ENCODE assay signal across 1 cellular context in the genomic region with DNA sequence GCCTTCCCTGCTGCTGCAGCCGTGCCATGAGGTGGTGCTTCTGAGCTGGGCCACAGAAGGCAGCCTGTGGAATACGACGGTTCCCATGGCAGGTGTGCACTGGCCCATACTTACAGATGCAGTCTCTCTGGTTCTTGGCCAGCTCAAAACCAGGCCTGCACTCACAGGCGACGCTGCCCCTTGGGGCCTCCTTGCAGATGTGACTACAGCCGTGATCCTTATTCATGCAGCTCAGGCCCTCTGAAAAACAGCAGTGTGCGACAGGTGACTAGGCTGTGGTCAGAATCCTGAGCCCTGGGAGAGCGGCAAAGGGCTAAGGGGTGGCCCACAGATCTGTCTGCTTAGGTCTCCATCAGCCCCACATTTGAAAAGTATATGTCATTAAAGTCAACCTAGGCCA.
TF ChIP-seq lines count a peak whose summit lies in the region.

No MANE protein-coding gene starts in this region.

TF ChIP-seq in HepG2, 621 proteins besides CTCF, POLR2A, EP300 and RAD21 (continued from another document):
- TF ChIP-seq, protein P1, sequence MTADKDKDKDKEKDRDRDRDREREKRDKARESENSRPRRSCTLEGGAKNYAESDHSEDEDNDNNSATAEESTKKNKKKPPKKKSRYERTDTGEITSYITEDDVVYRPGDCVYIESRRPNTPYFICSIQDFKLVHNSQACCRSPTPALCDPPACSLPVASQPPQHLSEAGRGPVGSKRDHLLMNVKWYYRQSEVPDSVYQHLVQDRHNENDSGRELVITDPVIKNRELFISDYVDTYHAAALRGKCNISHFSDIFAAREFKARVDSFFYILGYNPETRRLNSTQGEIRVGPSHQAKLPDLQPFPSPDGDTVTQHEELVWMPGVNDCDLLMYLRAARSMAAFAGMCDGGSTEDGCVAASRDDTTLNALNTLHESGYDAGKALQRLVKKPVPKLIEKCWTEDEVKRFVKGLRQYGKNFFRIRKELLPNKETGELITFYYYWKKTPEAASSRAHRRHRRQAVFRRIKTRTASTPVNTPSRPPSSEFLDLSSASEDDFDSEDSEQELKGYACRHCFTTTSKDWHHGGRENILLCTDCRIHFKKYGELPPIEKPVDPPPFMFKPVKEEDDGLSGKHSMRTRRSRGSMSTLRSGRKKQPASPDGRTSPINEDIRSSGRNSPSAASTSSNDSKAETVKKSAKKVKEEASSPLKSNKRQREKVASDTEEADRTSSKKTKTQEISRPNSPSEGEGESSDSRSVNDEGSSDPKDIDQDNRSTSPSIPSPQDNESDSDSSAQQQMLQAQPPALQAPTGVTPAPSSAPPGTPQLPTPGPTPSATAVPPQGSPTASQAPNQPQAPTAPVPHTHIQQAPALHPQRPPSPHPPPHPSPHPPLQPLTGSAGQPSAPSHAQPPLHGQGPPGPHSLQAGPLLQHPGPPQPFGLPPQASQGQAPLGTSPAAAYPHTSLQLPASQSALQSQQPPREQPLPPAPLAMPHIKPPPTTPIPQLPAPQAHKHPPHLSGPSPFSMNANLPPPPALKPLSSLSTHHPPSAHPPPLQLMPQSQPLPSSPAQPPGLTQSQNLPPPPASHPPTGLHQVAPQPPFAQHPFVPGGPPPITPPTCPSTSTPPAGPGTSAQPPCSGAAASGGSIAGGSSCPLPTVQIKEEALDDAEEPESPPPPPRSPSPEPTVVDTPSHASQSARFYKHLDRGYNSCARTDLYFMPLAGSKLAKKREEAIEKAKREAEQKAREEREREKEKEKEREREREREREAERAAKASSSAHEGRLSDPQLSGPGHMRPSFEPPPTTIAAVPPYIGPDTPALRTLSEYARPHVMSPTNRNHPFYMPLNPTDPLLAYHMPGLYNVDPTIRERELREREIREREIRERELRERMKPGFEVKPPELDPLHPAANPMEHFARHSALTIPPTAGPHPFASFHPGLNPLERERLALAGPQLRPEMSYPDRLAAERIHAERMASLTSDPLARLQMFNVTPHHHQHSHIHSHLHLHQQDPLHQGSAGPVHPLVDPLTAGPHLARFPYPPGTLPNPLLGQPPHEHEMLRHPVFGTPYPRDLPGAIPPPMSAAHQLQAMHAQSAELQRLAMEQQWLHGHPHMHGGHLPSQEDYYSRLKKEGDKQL (CRISPR knock-in tag; IDR thresholded peaks at IDR 0.05; ENCODE audit: low read depth): no peak
- TF ChIP-seq MAZ (IDR thresholded peaks at IDR 0.05; ENCODE audit: borderline replicate concordance, low read depth, low read length): no peak
- TF ChIP-seq MAZ (CRISPR knock-in tag; IDR thresholded peaks at IDR 0.05; ENCODE audit: low read depth): no peak
- TF ChIP-seq NR2F6 (IDR thresholded peaks at IDR 0.05): no peak
- TF ChIP-seq NR2F6 (CRISPR knock-in tag; IDR thresholded peaks at IDR 0.05): no peak
- no peak for TF ChIP-seq ARNT (IDR thresholded peaks at IDR 0.05)
- no peak for TF ChIP-seq POLR2AphosphoS5 (IDR thresholded peaks at IDR 0.05; ENCODE audit: low read depth, low read length)
- TF ChIP-seq SIX4 (CRISPR knock-in tag; IDR thresholded peaks at IDR 0.05): no peak
- no peak for TF ChIP-seq IKZF4 (CRISPR knock-in tag; IDR thresholded peaks at IDR 0.05; ENCODE audit: borderline replicate concordance, low read depth, not compliant biosample characterization)
- no peak for TF ChIP-seq ZNF260 (CRISPR knock-in tag; IDR thresholded peaks at IDR 0.05; ENCODE audit: borderline replicate concordance, low read depth)
- TF ChIP-seq, protein P2, sequence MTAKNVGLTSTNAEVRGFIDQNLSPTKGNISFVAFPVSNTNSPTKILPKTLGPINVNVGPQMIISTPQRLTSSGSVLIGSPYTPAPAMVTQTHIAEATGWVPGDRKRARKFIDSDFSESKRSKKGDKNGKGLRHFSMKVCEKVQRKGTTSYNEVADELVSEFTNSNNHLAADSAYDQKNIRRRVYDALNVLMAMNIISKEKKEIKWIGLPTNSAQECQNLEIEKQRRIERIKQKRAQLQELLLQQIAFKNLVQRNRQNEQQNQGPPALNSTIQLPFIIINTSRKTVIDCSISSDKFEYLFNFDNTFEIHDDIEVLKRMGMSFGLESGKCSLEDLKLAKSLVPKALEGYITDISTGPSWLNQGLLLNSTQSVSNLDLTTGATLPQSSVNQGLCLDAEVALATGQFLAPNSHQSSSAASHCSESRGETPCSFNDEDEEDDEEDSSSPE (CRISPR knock-in tag; IDR thresholded peaks at IDR 0.05): no peak
- no peak for TF ChIP-seq ZNF337 (CRISPR knock-in tag; IDR thresholded peaks at IDR 0.05; ENCODE audit: borderline replicate concordance, low read depth)
- TF ChIP-seq NBN (conservative IDR thresholded peaks at IDR 0.05): no peak
